8 cellular contexts compared by ENCODE assay signal in the genomic region with DNA sequence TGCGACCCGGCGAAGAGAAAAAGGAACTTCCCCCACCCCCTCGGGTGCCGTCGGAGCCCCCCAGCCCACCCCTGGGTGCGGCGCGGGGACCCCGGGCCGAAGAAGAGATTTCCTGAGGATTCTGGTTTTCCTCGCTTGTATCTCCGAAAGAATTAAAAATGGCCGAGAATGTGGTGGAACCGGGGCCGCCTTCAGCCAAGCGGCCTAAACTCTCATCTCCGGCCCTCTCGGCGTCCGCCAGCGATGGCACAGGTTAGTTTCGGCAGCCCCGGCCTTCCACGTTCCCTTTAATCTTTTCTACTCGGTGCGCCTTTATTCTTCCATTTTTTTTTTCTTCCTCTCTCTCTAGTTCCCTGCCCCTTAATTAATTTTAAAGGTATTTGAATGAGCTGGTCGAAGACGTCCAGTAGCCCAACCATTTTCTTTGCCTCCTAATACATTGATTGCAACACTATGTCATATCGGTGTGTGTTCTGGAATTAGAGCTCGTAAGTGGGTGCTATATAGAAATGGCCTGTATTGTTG. TPM values are rescaled to one million over a fixed set of nuclear protein-coding genes. Genes with fewer than 3 reads are reported as not detected.
DNase-seq lines count a peak whose midpoint lies in the region; ATAC-seq and TF ChIP-seq lines count a peak whose summit lies in the region.

No MANE protein-coding gene starts in this region.

- dilution Hi-C loops in IMR-90 (cut with HindIII; ENCODE audit: low sequenced_read_pairs, unreplicated experiment): no loop called here

- no peak overlapping the region for H2AK5ac ChIP-seq in IMR-90 (ENCODE audit: low read depth, low read length)

- CTCF ChIA-PET in IMR-90 (lab: Yijun Ruan, JAX): interaction anchor here (0.5 to 0.6 kb wide), 2 partner anchors 144 to 610 kb away, joined by 4 read pairs; no protein-coding TSS in a partner anchor

- H3K36me3 ChIP-seq in IMR-90 (ENCODE audit: control insufficient read depth, insufficient read depth, low read length) (no peaks in the 10 kb centered on the region), endocrine pancreas (ENCODE audit: control insufficient read depth, insufficient read depth, low read length) (no peaks in the 10 kb centered on the region), mesodermal cell (ENCODE audit: control insufficient read depth, insufficient read depth, low read length) (peaks cover 11% of the 10 kb centered on the region), upper lobe of left lung (no peaks in the 10 kb centered on the region)

- TF ChIP-seq CTCF in IMR-90 (conservative IDR thresholded peaks at IDR 0.05; ENCODE audit: low read depth, low read length) (no peak), upper lobe of left lung (IDR thresholded peaks at IDR 0.05) (no peak)

- H3K27me3 ChIP-seq in IMR-90 (ENCODE audit: control insufficient read depth, insufficient read depth, low read length) (no peaks in the 10 kb centered on the region), endocrine pancreas (ENCODE audit: control insufficient read depth, insufficient read depth, low read length) (no peaks in the 10 kb centered on the region), upper lobe of left lung (no peaks in the 10 kb centered on the region)

- no peak for TF ChIP-seq EP300 in upper lobe of left lung (IDR thresholded peaks at IDR 0.05)

- H3K4me1 ChIP-seq in IMR-90 (ENCODE audit: control insufficient read depth, insufficient read depth, low read length): peaks cover 6% of the 10 kb centered on the region
- peaks cover 4% of the 10 kb centered on the region for H3K4me1 ChIP-seq in endocrine pancreas (ENCODE audit: control insufficient read depth, insufficient read depth, low read length)
- no peaks in the 10 kb centered on the region for H3K4me1 ChIP-seq in mesodermal cell (ENCODE audit: control insufficient read depth, insufficient read depth, low read length, poor library complexity, severe bottlenecking)
- peaks cover 29 to 54% (median 31%) of the 10 kb centered on the region in 4 donors for H3K4me1 ChIP-seq in upper lobe of left lung

- peaks cover 5 to 19% of the 10 kb centered on the region in 2 experiments; a peak in 2 of 4 replicates for H3K79me1 ChIP-seq in IMR-90 (ENCODE audit: low read depth in 1 of 2, low read length in 2 of 2)

- peaks cover 37% of the 10 kb centered on the region for H3K4me1 Mint-ChIP-seq in T-helper 2 cell treated with Interferon-gamma antibody and Interleukin-4, amounts not matched to agents 5 μg/mL and 100 μg/mL, for 36 hours (ENCODE audit: low read depth)

- H2AFZ ChIP-seq in IMR-90 (replicated peaks; ENCODE audit: low read length, poor library complexity): peak overlapping the region; percentile 92

- H2BK20ac ChIP-seq in IMR-90 (ENCODE audit: low read depth, low read length): no peak overlapping the region

- peak overlapping the region; percentile 83 for H3K23ac ChIP-seq in IMR-90 (ENCODE audit: low read depth, low read length)

- no peak overlapping the region for H4K5ac ChIP-seq in IMR-90 (ENCODE audit: low read depth, low read length)

- peaks cover 28% of the 10 kb centered on the region for H3K36me3 Mint-ChIP-seq in T-helper 2 cell treated with Interferon-gamma antibody and Interleukin-4, amounts not matched to agents 5 μg/mL and 100 μg/mL, for 36 hours (ENCODE audit: low read depth)

- no peaks in the 10 kb centered on the region for H3K9me3 ChIP-seq in IMR-90 (ENCODE audit: control insufficient read depth, insufficient read depth, low read length)
- no peaks in the 10 kb centered on the region for H3K9me3 ChIP-seq in endocrine pancreas (ENCODE audit: control insufficient read depth, low read length)
- H3K9me3 ChIP-seq in mesodermal cell (ENCODE audit: control insufficient read depth, low read length): no peaks in the 10 kb centered on the region
- H3K9me3 ChIP-seq in upper lobe of left lung: no peaks in the 10 kb centered on the region

- H3K9ac ChIP-seq in IMR-90 (ENCODE audit: low read depth, low read length): peak overlapping the region; percentile 95
- peak overlapping the region; percentile 84 for H3K9ac ChIP-seq in endocrine pancreas (ENCODE audit: control insufficient read depth, insufficient read depth, low read length)

- no peak overlapping the region for H2BK120ac ChIP-seq in IMR-90 (ENCODE audit: low read depth, low read length)

- peak overlapping the region; percentile 98 for H3K27ac Mint-ChIP-seq in T-helper 2 cell treated with Interferon-gamma antibody and Interleukin-4, amounts not matched to agents 5 μg/mL and 100 μg/mL, for 36 hours

- H2BK5ac ChIP-seq in IMR-90 (ENCODE audit: low read depth, low read length, poor library complexity, severe bottlenecking): peak overlapping the region; percentile 93

- peak overlapping the region in 1 of 2 experiments; percentile 74; a peak in 1 of 4 replicates for H4K8ac ChIP-seq in IMR-90 (ENCODE audit: low read depth in 2 of 2, low read length in 2 of 2)

- H3K18ac ChIP-seq in IMR-90 (ENCODE audit: low read depth, low read length): peak overlapping the region; percentile 20; the same call in 1 of the 2 replicates

- no CpG with 5 or more reads among the region's 31 CpGs for WGBS in IMR-90 (ENCODE audit: extremely low coverage in 2 of 2, insufficient read length in 1 of 2), 2 experiments
- WGBS in mesodermal cell (ENCODE audit: insufficient coverage in 2 of 2), 2 experiments: 0% methylated on average over 22 to 25 of the region's 31 CpGs
- 0 to 1% methylated on average over 28 to 31 of the region's 31 CpGs for WGBS in upper lobe of left lung, 2 donors

- H3K4me3 ChIP-seq in IMR-90 (ENCODE audit: insufficient read depth, low read depth, low read length) (peak overlapping the region; percentile 84), endocrine pancreas (ENCODE audit: control insufficient read depth, insufficient read depth, low read length) (peak overlapping the region; percentile 100), mesodermal cell (ENCODE audit: extremely low read depth, insufficient read depth, low read length, poor library complexity, severe bottlenecking) (peak overlapping the region; percentile 96), upper lobe of left lung (peak overlapping the region; percentile 68 to 91 (median 88))

- peak overlapping the region; percentile 97 for H3K27ac ChIP-seq in IMR-90 (ENCODE audit: insufficient read depth, low read length)
- peak overlapping the region; percentile 99 for H3K27ac ChIP-seq in mesodermal cell (ENCODE audit: low read depth, low read length, severe bottlenecking)
- peak overlapping the region; percentile 99 to 100 (median 100) for H3K27ac ChIP-seq in upper lobe of left lung

- peak overlapping the region; percentile 86 for H3K14ac ChIP-seq in IMR-90 (replicated peaks; ENCODE audit: low read depth, low read length)

- H3K56ac ChIP-seq in IMR-90 (ENCODE audit: extremely low read depth, insufficient read depth, low read length): peak overlapping the region; percentile 66

- TF ChIP-seq RAD21 in IMR-90 (IDR thresholded peaks at IDR 0.05; ENCODE audit: low read length): no peak

- H3K9me1 ChIP-seq in IMR-90 (ENCODE audit: insufficient read depth, low read length): peaks cover 5% of the 10 kb centered on the region; the same call in 1 of the 2 replicates

- H4K91ac ChIP-seq in IMR-90 (ENCODE audit: insufficient read depth, low read depth, low read length): no peak overlapping the region

- peak overlapping the region; percentile 90 for H3K4me2 ChIP-seq in IMR-90 (ENCODE audit: low read depth, low read length)

- in situ Hi-C loops in IMR-90 (cut with MboI; ENCODE audit: low sequenced_read_pairs): no loop called here

- POLR2A ChIA-PET in IMR-90 (lab: Charles Lee; ENCODE audit: unreplicated experiment): interaction anchor here (0.6 to 1.2 kb wide), 3 partner anchors 14 to 141 kb away, joined by 3 to 9 read pairs (median 3); no protein-coding TSS in a partner anchor

- BruUV-seq in IMR-90 (replicated peaks; lab: Mats Ljungman, UMichigan): no TSS peak

- H3K27me3 Mint-ChIP-seq in T-helper 2 cell treated with Interferon-gamma antibody and Interleukin-4, amounts not matched to agents 5 μg/mL and 100 μg/mL, for 36 hours (ENCODE audit: low read depth): no peaks in the 10 kb centered on the region

- H2BK15ac ChIP-seq in IMR-90 (ENCODE audit: low read depth, low read length): no peak overlapping the region

- H3K9me3 Mint-ChIP-seq in T-helper 2 cell treated with Interferon-gamma antibody and Interleukin-4, amounts not matched to agents 5 μg/mL and 100 μg/mL, for 36 hours: no peaks in the 10 kb centered on the region

- peaks cover 52% of the 10 kb centered on the region for H4K20me1 ChIP-seq in IMR-90 (ENCODE audit: insufficient read depth, low read length)

- TF ChIP-seq POLR2A in IMR-90 (IDR thresholded peaks at IDR 0.05; ENCODE audit: low read depth, low read length) (no peak), upper lobe of left lung (IDR thresholded peaks at IDR 0.05) (no peak)

- DNase-seq in NCI-H2107 treated with DMSO at 0.1 percent for 48 hours (lab: John Stamatoyannopoulos, UW; ENCODE audit: unreplicated experiment) (peak; percentile 12), NCI-H2107 (lab: John Stamatoyannopoulos, UW) (no peak), IMR-90 (peak; percentile 20), upper lobe of left lung (no peak), NCI-H2029 (lab: John Stamatoyannopoulos, UW) (no peak)
- DNase-seq in T-helper 2 cell treated with Interferon-gamma antibody and Interleukin-4, amounts not matched to agents 5 μg/mL and 100 μg/mL, for 36 hours (ENCODE audit: low spot score): peak; percentile 36

- peak overlapping the region; percentile 7; the same call in 1 of the 2 replicates for H3K4ac ChIP-seq in IMR-90 (ENCODE audit: low read depth, low read length)

- intact Hi-C loops in IMR-90 (cut with micrococcal nuclease): no loop called here

- ATAC-seq in IMR-90 (ENCODE audit: low read depth) (no peak), upper lobe of left lung (ENCODE audit: low FRiP score in 2 of 2) (no peak)

- peak overlapping the region; percentile 98 for H3K4me3 Mint-ChIP-seq in T-helper 2 cell treated with Interferon-gamma antibody and Interleukin-4, amounts not matched to agents 5 μg/mL and 100 μg/mL, for 36 hours

- H2AK9ac ChIP-seq in IMR-90 (replicated peaks; ENCODE audit: low read depth, low read length, poor library complexity): peak overlapping the region; percentile 97

TF ChIP-seq in IMR-90, 13 proteins besides CTCF, POLR2A, EP300 and RAD21:
- TF ChIP-seq CEBPB (IDR thresholded peaks at IDR 0.05; ENCODE audit: low read depth, low read length): peak; percentile 88
- TF ChIP-seq MAZ (IDR thresholded peaks at IDR 0.05; ENCODE audit: borderline replicate concordance, low read depth, low read length): no peak

RNA-seq across cellular contexts. Expression of a gene that starts 0.5 kb away (rescaled TPM):
- total RNA-seq in IMR-90 (2012; rRNA removed) (17.5 and 27.4 TPM in 2 replicates), upper lobe of left lung (100 to 1,000 TPM in 2 of 6 donors, 10 to 100 TPM in 4; 66.3 to 257 (median 86.1) TPM)
- 21.9 and 23.3 TPM in 2 replicates for polyA plus RNA-seq in IMR-90 (2012; rRNA removed)
- polyA plus RNA-seq in IMR-90 (2012; cell fraction: cytosol; rRNA removed): 8.0 and 8.8 TPM in 2 replicates
- polyA plus RNA-seq in IMR-90 (2012; cell fraction: nucleus; rRNA removed; ENCODE audit: low replicate concordance): 35.3 and 38.0 TPM in 2 replicates
- polyA plus RNA-seq in mesodermal cell (2013, experiment 1 of 2): 41.2 TPM
- 36.2 TPM for polyA plus RNA-seq in mesodermal cell (2013, experiment 2 of 2)

Comparison
In these comparisons a context has a peak if more than half of its experiments do, and no peak if none do; other contexts are left out.
1. DNase-seq: peak in NCI-H2107 treated with DMSO at 0.1 percent for 48 hours (single experiment), IMR-90 (single experiment) and T-helper 2 cell treated with Interferon-gamma antibody and Interleukin-4, amounts not matched to agents 5 μg/mL and 100 μg/mL, for 36 hours (single experiment); none in NCI-H2107 (single experiment), upper lobe of left lung (0 of 2) and NCI-H2029 (single experiment).
2. Peak in every context shown above with its lines, with median percentiles within 50 percentile points of each other: H3K27ac ChIP-seq and H3K4me3 ChIP-seq.